11 cellular contexts compared by ENCODE assay signal in the genomic region with DNA sequence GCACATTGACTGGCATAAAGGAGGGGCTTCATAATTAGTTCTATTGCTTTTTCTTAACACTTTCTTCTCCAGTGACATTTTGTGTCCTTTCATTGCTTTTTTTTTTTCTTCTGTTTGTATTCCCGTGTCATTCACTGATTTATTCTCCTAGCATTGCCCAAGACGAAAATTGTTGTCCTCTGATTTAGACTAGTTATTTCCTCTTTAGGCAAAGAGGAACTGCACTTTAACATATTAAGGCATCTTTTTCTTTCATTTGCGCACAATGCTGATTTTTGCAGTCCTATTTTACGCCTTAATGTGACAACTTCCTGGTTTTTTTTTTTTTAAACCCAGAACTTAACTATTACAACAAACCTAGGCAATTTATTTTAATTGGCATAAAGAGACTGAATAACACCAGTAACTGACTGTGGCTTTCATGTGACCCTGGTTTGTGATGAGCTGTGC. TPM values are rescaled to one million over a fixed set of nuclear protein-coding genes. Genes with fewer than 3 reads are reported as not detected.
A peak's percentile ranks its signal among the peaks of the same experiment; 100 is the strongest.
DNase-seq lines count a peak whose midpoint lies in the region; ATAC-seq lines count a peak whose summit lies in the region.
"Had no signal": no experiment of that assay in that cellular context is flagged by ENCODE, and none has a peak within 500 bp of the region (broad histone marks: within the 10 kb centered on the region; RNA-seq: fewer than 3 reads in every experiment).

No MANE protein-coding gene starts in this region.

- H3K4me3 Mint-ChIP-seq in activated CD4-positive, alpha-beta memory T cell treated with anti-CD3 and anti-CD28 coated beads for 36 hours: peak overlapping the region; percentile 70
- H3K4me3 Mint-ChIP-seq in naive B cell: peak overlapping the region; percentile 45 to 83 (median 62)
- H3K4me3 Mint-ChIP-seq: HFFc6 had no signal

- H3K4me1 Mint-ChIP-seq in activated CD4-positive, alpha-beta memory T cell treated with anti-CD3 and anti-CD28 coated beads for 36 hours (ENCODE audit: low read depth): peaks cover 81% of the 10 kb centered on the region
- peaks cover 52 to 91% (median 70%) of the 10 kb centered on the region in 3 donors for H3K4me1 Mint-ChIP-seq in naive B cell

- peak overlapping the region; percentile 92 for H3K27ac Mint-ChIP-seq in activated CD4-positive, alpha-beta memory T cell treated with anti-CD3 and anti-CD28 coated beads for 36 hours
- peak overlapping the region; percentile 87 to 98 (median 94) for H3K27ac Mint-ChIP-seq in naive B cell

- ATAC-seq in GM21423 (IDR thresholded peaks at IDR 0.05; ENCODE audit: unreplicated experiment) (peak; percentile 3), naive B cell (ENCODE audit: low read depth in 2 of 2) (peak; percentile 81 to 85), GM21447 (IDR thresholded peaks at IDR 0.05; ENCODE audit: unreplicated experiment) (no peak)
- ATAC-seq: SK-N-SH treated with all-trans-retinoic acid at 6 μM for 48 hours had no signal

- POLR2A ChIA-PET in activated CD4-positive, alpha-beta memory T cell treated with anti-CD3 and anti-CD28 coated beads for 36 hours (lab: Charles Lee): interaction anchor here (2.0 to 9.5 kb wide), 5 partner anchors 36 to 242 kb away, joined by 5 to 164 read pairs (median 17); partner anchors contain the start of gene ARID5B

- DNase-seq in Ammon's horn (ENCODE audit: low spot score) (peak; percentile 13), naive B cell (peak; percentile 77), NCI-H2107 treated with DMSO at 0.1 percent for 48 hours (lab: John Stamatoyannopoulos, UW; ENCODE audit: unreplicated experiment) (no peak), NCI-H345 (lab: John Stamatoyannopoulos, UW) (no peak), kidney glomerular epithelial cell (lab: John Stamatoyannopoulos, UW) (no peak)
- DNase-seq in activated CD4-positive, alpha-beta memory T cell treated with anti-CD3 and anti-CD28 coated beads for 36 hours: no peak
- DNase-seq: DMS 273 treated with DMSO at 0.1 percent for 48 hours, HFFc6 had no signal

- peaks cover 53% of the 10 kb centered on the region for H3K36me3 Mint-ChIP-seq in activated CD4-positive, alpha-beta memory T cell treated with anti-CD3 and anti-CD28 coated beads for 36 hours
- peaks cover 17 to 41% of the 10 kb centered on the region in 2 donors for H3K36me3 Mint-ChIP-seq in naive B cell

- H3K9me3 Mint-ChIP-seq in activated CD4-positive, alpha-beta memory T cell treated with anti-CD3 and anti-CD28 coated beads for 36 hours: no peaks in the 10 kb centered on the region
- H3K9me3 Mint-ChIP-seq in naive B cell: peaks cover 0 to 2% (median 0%) of the 10 kb centered on the region in 7 donors
- H3K9me3 Mint-ChIP-seq: HFFc6 had no signal

- CTCF ChIA-PET in activated CD4-positive, alpha-beta memory T cell treated with anti-CD3 and anti-CD28 coated beads for 36 hours (lab: Charles Lee): interaction anchor here (0.5 to 4.3 kb wide), 3 partner anchors 38 to 64 kb away, joined by 3 to 22 read pairs (median 7); no protein-coding TSS in a partner anchor

- intact Hi-C loops in activated CD4-positive, alpha-beta memory T cell treated with anti-CD3 and anti-CD28 coated beads for 36 hours (cut with micrococcal nuclease): no loop called here

- H3K27me3 Mint-ChIP-seq in activated CD4-positive, alpha-beta memory T cell treated with anti-CD3 and anti-CD28 coated beads for 36 hours: no peaks in the 10 kb centered on the region
- H3K27me3 Mint-ChIP-seq in naive B cell: no peaks in the 10 kb centered on the region

RNA-seq across cellular contexts. Expression of gene ARID5B, which starts 39.7 kb away (rescaled TPM):
- 10 to 100 TPM; 79.4 to 79.6 TPM for total RNA-seq in activated CD4-positive, alpha-beta memory T cell treated with anti-CD3 and anti-CD28 coated beads for 36 hours
- polyA plus RNA-seq in naive B cell (ENCODE audit: low read depth in 6 of 6): 100 to 1,000 TPM in 5 of 6 donors, 10 to 100 TPM in 1; 68.6 to 165 (median 122) TPM

Comparison
In these comparisons a context has a peak if more than half of its experiments do, and no peak if none do; other contexts are left out.
1. DNase-seq: peak in Ammon's horn (single experiment) and naive B cell (single experiment); none in activated CD4-positive, alpha-beta memory T cell treated with anti-CD3 and anti-CD28 coated beads for 36 hours (single experiment), NCI-H2107 treated with DMSO at 0.1 percent for 48 hours (single experiment), NCI-H345 (single experiment) and kidney glomerular epithelial cell (single experiment).